14 cellular contexts compared by ENCODE assay signal in the genomic region with DNA sequence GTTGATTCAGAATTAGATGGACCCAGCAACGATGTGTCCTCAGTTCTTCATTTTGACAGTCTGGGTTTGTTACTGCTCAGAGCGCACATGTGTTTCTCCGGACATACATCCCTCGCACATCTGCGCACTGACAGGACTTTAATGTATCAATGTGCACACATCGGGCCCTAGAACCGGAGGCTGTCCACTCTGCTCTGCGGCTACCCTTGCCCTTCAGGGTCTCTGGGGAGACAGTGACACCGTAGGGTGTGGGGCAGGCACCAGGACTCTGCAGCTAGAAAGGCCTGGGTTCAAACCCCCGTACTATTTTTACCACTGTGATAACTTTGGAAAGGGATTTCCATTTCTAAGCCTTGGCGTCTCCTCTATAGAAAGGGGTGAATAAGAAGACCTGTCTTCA.
"Had no signal": no experiment of that assay in that cellular context is flagged by ENCODE, and none has a peak within 500 bp of the region (broad histone marks: within the 10 kb centered on the region; RNA-seq: fewer than 3 reads in every experiment).

No MANE protein-coding gene starts in this region.

- H3K27ac ChIP-seq: dorsolateral prefrontal cortex, gastroesophageal sphincter, psoas muscle, uterus had no signal

- H3K4me3 ChIP-seq: dorsolateral prefrontal cortex, gastroesophageal sphincter, psoas muscle, uterus had no signal

- H3K4me1 ChIP-seq: uterus had no signal

- H3K9me3 ChIP-seq: gastroesophageal sphincter, psoas muscle, uterus had no signal

- H3K27me3 ChIP-seq: uterus had no signal

- H3K36me3 ChIP-seq: gastroesophageal sphincter, uterus had no signal

- DNase-seq: activated CD4-positive, alpha-beta T cell treated with anti-CD3 and anti-CD28 coated beads, Interleukin-2, amount 10 ng/mL, durations not matched to agents 24 days and 14 days; activated naive CD4-positive, alpha-beta T cell treated with anti-CD3 and anti-CD28 coated beads, Interleukin-2, amount 50 U/mL, for 16 hours; activated T-cell treated with anti-CD3 and anti-CD28 coated beads, Interleukin-2, amount 50 U/mL, for 24 hours; erythroblast; left ventricle myocardium superior; nucleus accumbens; stimulated activated CD4-positive, alpha-beta T cell treated with anti-CD3 and anti-CD28 coated beads, Interleukin-12 subunit alpha, Interleukin-12 subunit beta, amount 100 ng/mL, for 4 hours; stimulated activated CD4-positive, alpha-beta T cell treated with anti-CD3 and anti-CD28 coated beads, Interleukin-2, amount 100 ng/mL, for 24 hours; T-helper 2 cell had no signal

- ATAC-seq: gastroesophageal sphincter; left ventricle myocardium superior; psoas muscle; stimulated activated effector memory CD8-positive, alpha-beta T cell treated with anti-CD3 and anti-CD28 coated beads, Interleukin-12 subunit alpha, Interleukin-12 subunit beta, amount 100 ng/mL, for 72 hours had no signal
